ENCODE assay signal across 20 cellular contexts in the genomic region with DNA sequence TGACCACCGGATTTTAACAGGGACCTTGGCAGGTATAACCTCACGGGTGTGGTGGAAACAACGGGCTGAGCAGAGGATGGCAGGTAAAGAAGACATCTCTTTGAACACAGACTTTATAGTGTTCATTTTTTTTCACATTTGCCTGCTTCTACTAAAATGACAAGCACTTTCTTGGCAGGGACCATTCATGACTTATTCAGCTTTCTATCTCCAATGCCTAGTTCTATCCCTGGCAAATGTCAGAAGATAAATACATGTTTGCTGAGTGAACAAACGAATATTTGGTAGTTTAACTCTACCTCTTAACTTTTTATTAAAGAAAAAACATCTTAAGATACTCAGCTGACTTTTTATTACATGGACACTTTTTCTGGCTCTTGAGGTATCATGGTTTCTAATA. TPM values are rescaled to one million over a fixed set of nuclear protein-coding genes. Genes with fewer than 3 reads are reported as not detected.
A peak's percentile ranks its signal among the peaks of the same experiment; 100 is the strongest.
DNase-seq lines count a peak whose midpoint lies in the region; ATAC-seq, FAIRE-seq and TF ChIP-seq lines count a peak whose summit lies in the region.
"Had no signal": no experiment of that assay in that cellular context is flagged by ENCODE, and none has a peak within 500 bp of the region (broad histone marks: within the 10 kb centered on the region; RNA-seq: fewer than 3 reads in every experiment).

No MANE protein-coding gene starts in this region.

- H3K36me3 ChIP-seq in body of pancreas (replicated peaks in 1 of 2; ENCODE audit: insufficient read depth in 1 of 2, low read depth in 2 of 2) = no peaks in the 10 kb centered on the region
- peaks cover 6 to 31% of the 10 kb centered on the region in 2 experiments for H3K36me3 ChIP-seq in HepG2 (replicated peaks in 1 of 2; ENCODE audit: control insufficient read depth in 1 of 2, insufficient read depth in 2 of 2, low read length in 2 of 2)

- TF ChIP-seq CTCF in 22Rv1 (IDR thresholded peaks at IDR 0.05) = no peak
- no peak for TF ChIP-seq CTCF in HFFc6 (IDR thresholded peaks at IDR 0.05)
- TF ChIP-seq CTCF in body of pancreas (IDR thresholded peaks at IDR 0.05) = no peak
- TF ChIP-seq CTCF in HepG2 (CRISPR knock-in tag; IDR thresholded peaks at IDR 0.05) = no peak

- no peaks in the 10 kb centered on the region; the same call in 1 of the 2 replicates for H3K27me3 Mint-ChIP-seq in HFFc6 (ENCODE audit: insufficient read depth)
- H3K27me3 Mint-ChIP-seq in T-helper 2 cell treated with Interferon-gamma antibody and Interleukin-4, amounts not matched to agents 5 μg/mL and 100 μg/mL, for 36 hours (ENCODE audit: low read depth) = no peaks in the 10 kb centered on the region
- H3K27me3 Mint-ChIP-seq in activated T-cell treated with anti-CD3 and anti-CD28 coated beads, Interleukin-2, amount 50 U/mL, for 24 hours = no peaks in the 10 kb centered on the region
- H3K27me3 Mint-ChIP-seq: IgD-negative memory B cell had no signal

- peaks cover 94% of the 10 kb centered on the region for H4K20me1 ChIP-seq in HepG2 (ENCODE audit: insufficient read depth, low read length)

- no peak overlapping the region for H3K4me3 ChIP-seq in body of pancreas
- H3K4me3 ChIP-seq in HepG2 (replicated peaks in 1 of 3; ENCODE audit: insufficient read depth in 1 of 3, low read depth in 2 of 3, low read length in 3 of 3) = no peak overlapping the region

- H3K9me3 Mint-ChIP-seq in HFFc6 = no peaks in the 10 kb centered on the region
- no peaks in the 10 kb centered on the region for H3K9me3 Mint-ChIP-seq in T-helper 2 cell treated with Interferon-gamma antibody and Interleukin-4, amounts not matched to agents 5 μg/mL and 100 μg/mL, for 36 hours
- no peaks in the 10 kb centered on the region for H3K9me3 Mint-ChIP-seq in activated T-cell treated with anti-CD3 and anti-CD28 coated beads, Interleukin-2, amount 50 U/mL, for 24 hours
- H3K9me3 Mint-ChIP-seq: IgD-negative memory B cell had no signal

- DNase-seq in HFFc6 = no peak
- no peak for DNase-seq in body of pancreas
- DNase-seq in HepG2 (ENCODE audit: low spot score) = no peak
- no peak for DNase-seq in T-helper 2 cell treated with Interferon-gamma antibody and Interleukin-4, amounts not matched to agents 5 μg/mL and 100 μg/mL, for 36 hours (ENCODE audit: low spot score)
- no peak for DNase-seq in activated naive CD4-positive, alpha-beta T cell treated with Interleukin-2 at 50 U/mL for 16 hours
- DNase-seq in activated T-cell treated with anti-CD3 and anti-CD28 coated beads, Interleukin-2, amount 50 U/mL, for 24 hours = no peak
- no peak for DNase-seq in NCI-H2081 (lab: John Stamatoyannopoulos, UW)
- DNase-seq: DMS 273 treated with DMSO at 0.1 percent for 48 hours, GDM1, NCI-H1105 treated with DMSO at 0.1 percent for 48 hours, NCI-H187 treated with DMSO at 0.1 percent for 48 hours, NCI-H2171, NCI-H446 treated with DMSO at 0.1 percent for 48 hours, NCI-H774, PC-3 had no signal

- H3K4me2 ChIP-seq in HepG2 (ENCODE audit: low read depth, low read length) = peak overlapping the region; percentile 38

- H3K27ac ChIP-seq in 22Rv1 (peak overlapping the region; percentile 35), body of pancreas (no peak overlapping the region), HepG2 (ENCODE audit: extremely low read length, insufficient read depth, low read length) (no peak overlapping the region)
- H3K27ac ChIP-seq: C4-2B had no signal

- no peak overlapping the region for H2AFZ ChIP-seq in HepG2 (ENCODE audit: low read length)

- H3K27me3 ChIP-seq in body of pancreas (no peaks in the 10 kb centered on the region), HepG2 (ENCODE audit: control insufficient read depth in 1 of 2, insufficient read depth in 2 of 2, low read length in 2 of 2) (no peaks in the 10 kb centered on the region; a peak in 1 of 5 replicates)

- BruUV-seq in HepG2 (replicated peaks; lab: Mats Ljungman, UMichigan) = no TSS peak

- CTCF ChIA-PET in HepG2 (lab: Yijun Ruan, JAX; ENCODE audit: low intra/inter-chr PET ratio, low total read pairs) = no interaction called here

- H3K9ac ChIP-seq in HepG2 (ENCODE audit: insufficient read depth, low read depth, low read length) = no peak overlapping the region

- TF ChIP-seq POLR2A in body of pancreas (IDR thresholded peaks at IDR 0.05) (no peak), HepG2 (IDR thresholded peaks at IDR 0.05; ENCODE audit: insufficient read depth in 1 of 2, low read depth in 2 of 2, low read length in 2 of 2) (no peak)

- H3K79me2 ChIP-seq in HepG2 (ENCODE audit: insufficient read depth, low read length) = peaks cover 96% of the 10 kb centered on the region

- no peak for TF ChIP-seq RAD21 in HepG2 (CRISPR knock-in tag; IDR thresholded peaks at IDR 0.05)

- H3K4me1 ChIP-seq in body of pancreas (peaks cover 70% of the 10 kb centered on the region), HepG2 (ENCODE audit: insufficient read depth, low read length) (peaks cover 83% of the 10 kb centered on the region)

- in situ Hi-C loops in HepG2 (cut with HindIII; ENCODE audit: extremely low pct_ligation_motif_present, low pct_unique_long_range_greater_than_20kb) = no loop called here

- H3K4me3 Mint-ChIP-seq in HFFc6 = peak overlapping the region; percentile 38
- H3K4me3 Mint-ChIP-seq in T-helper 2 cell treated with Interferon-gamma antibody and Interleukin-4, amounts not matched to agents 5 μg/mL and 100 μg/mL, for 36 hours = no peak overlapping the region
- no peak overlapping the region for H3K4me3 Mint-ChIP-seq in activated T-cell treated with anti-CD3 and anti-CD28 coated beads, Interleukin-2, amount 50 U/mL, for 24 hours
- H3K4me3 Mint-ChIP-seq: IgD-negative memory B cell had no signal

- intact Hi-C loops in body of pancreas (cut with DNase I) (no loop called here), HepG2 (cut with micrococcal nuclease; ENCODE audit: unreplicated experiment) (no loop called here)

- peaks cover 79% of the 10 kb centered on the region for H3K36me3 Mint-ChIP-seq in HFFc6 (ENCODE audit: low read depth)
- H3K36me3 Mint-ChIP-seq in T-helper 2 cell treated with Interferon-gamma antibody and Interleukin-4, amounts not matched to agents 5 μg/mL and 100 μg/mL, for 36 hours (ENCODE audit: low read depth) = peaks cover 13% of the 10 kb centered on the region
- H3K36me3 Mint-ChIP-seq in activated T-cell treated with anti-CD3 and anti-CD28 coated beads, Interleukin-2, amount 50 U/mL, for 24 hours (ENCODE audit: low read depth) = peaks cover 56% of the 10 kb centered on the region

- peak overlapping the region; percentile 7; the same call in 1 of the 2 replicates for H3K27ac Mint-ChIP-seq in HFFc6
- H3K27ac Mint-ChIP-seq in T-helper 2 cell treated with Interferon-gamma antibody and Interleukin-4, amounts not matched to agents 5 μg/mL and 100 μg/mL, for 36 hours = no peak overlapping the region
- H3K27ac Mint-ChIP-seq in activated T-cell treated with anti-CD3 and anti-CD28 coated beads, Interleukin-2, amount 50 U/mL, for 24 hours = no peak overlapping the region
- H3K27ac Mint-ChIP-seq: IgD-negative memory B cell had no signal

- peaks cover 0 to 4% (median 0%) of the 10 kb centered on the region in 3 donors for H3K9me3 ChIP-seq in body of pancreas
- H3K9me3 ChIP-seq in HepG2 (ENCODE audit: low read length) = no peaks in the 10 kb centered on the region

- POLR2A ChIA-PET in HepG2 (lab: Yijun Ruan, JAX) = no interaction called here

- TF ChIP-seq EP300 in HepG2 (IDR thresholded peaks at IDR 0.05; ENCODE audit: low read depth in 2 of 2, low read length in 2 of 2) (no peak), HepG2 (CRISPR knock-in tag; IDR thresholded peaks at IDR 0.05; ENCODE audit: borderline replicate concordance) (no peak)

- no peak for FAIRE-seq in HepG2 (lab: Jason Lieb, UNC)
- FAIRE-seq: GM12891, H1 had no signal

- ATAC-seq in body of pancreas (peak; percentile 26), HepG2 (no peak)
- ATAC-seq: PC-3 had no signal

- 42 to 51% methylated on average over 4 of the region's 4 CpGs for WGBS in body of pancreas, 2 donors
- WGBS in HepG2 (ENCODE audit: low lambda C conversion rate) = 74% methylated on average over 4 of the region's 4 CpGs

- peaks cover 92% of the 10 kb centered on the region for H3K4me1 Mint-ChIP-seq in HFFc6 (ENCODE audit: low read depth)
- H3K4me1 Mint-ChIP-seq in T-helper 2 cell treated with Interferon-gamma antibody and Interleukin-4, amounts not matched to agents 5 μg/mL and 100 μg/mL, for 36 hours (ENCODE audit: low read depth) = peaks cover 33% of the 10 kb centered on the region
- peaks cover 62% of the 10 kb centered on the region for H3K4me1 Mint-ChIP-seq in activated T-cell treated with anti-CD3 and anti-CD28 coated beads, Interleukin-2, amount 50 U/mL, for 24 hours (ENCODE audit: low read depth)

TF ChIP-seq in HepG2, 621 proteins besides CTCF, POLR2A, EP300 and RAD21 (continues in another document):
- peak; percentile 77 for TF ChIP-seq RBM22 (optimal IDR thresholded peaks at IDR 0.05; ENCODE audit: low read length)
- no peak for TF ChIP-seq MED8 (CRISPR knock-in tag; IDR thresholded peaks at IDR 0.05; ENCODE audit: insufficient replicate concordance)
- TF ChIP-seq CEBPB (IDR thresholded peaks at IDR 0.05; ENCODE audit: borderline replicate concordance, low read depth, low read length) = no peak

RNA-seq across cellular contexts. Expression of a gene that starts 8.6 kb away (rescaled TPM):
- total RNA-seq in HFFc6 (2021; fragmentation: NEBNext Ultra II Directional; extraction: Animal tissue kit (Norgen Biotek cat#: 25700)) = 100 to 1,000 TPM; 346 to 505 (median 380) TPM
- total RNA-seq in body of pancreas (100 to 1,000 TPM; 100 to 104 TPM), HepG2 (2016; rRNA removed; fragmentation: Illumina TruSeq; extraction: Trizol) (64.5 and 78.9 TPM in 2 replicates)
- total RNA-seq in HepG2 (2016; cell fraction: cytosol; rRNA removed; fragmentation: Illumina TruSeq; extraction: Trizol; ENCODE audit: low read depth) = 19.2 and 20.4 TPM in 2 replicates
- total RNA-seq in HepG2 (2016; cell fraction: insoluble cytoplasmic fraction; rRNA removed; fragmentation: Illumina TruSeq; extraction: Trizol) = 69.3 and 74.8 TPM in 2 replicates
- 73.2 and 75.4 TPM in 2 replicates for total RNA-seq in HepG2 (2016; cell fraction: membrane; rRNA removed; fragmentation: Illumina TruSeq; extraction: Trizol)
- total RNA-seq in HepG2 (2016; cell fraction: nucleus; rRNA removed; fragmentation: Illumina TruSeq; extraction: Trizol) = 121 and 123 TPM in 2 replicates
- 75.7 and 97.1 TPM in 2 replicates for polyA plus RNA-seq in HepG2 (2011; rRNA removed)
- polyA plus RNA-seq in HepG2 (2011; cell fraction: cytosol; rRNA removed) = 40.8 and 54.3 TPM in 2 replicates
- polyA plus RNA-seq in HepG2 (2011; cell fraction: nucleus; rRNA removed) = 68.9 and 74.9 TPM in 2 replicates
- 87.7 and 101 TPM in 2 replicates for polyA plus RNA-seq in HepG2 (2012)
- 13.4 and 15.1 TPM in 2 replicates for polyA plus RNA-seq in HepG2 (2016; cell fraction: cytosol; fragmentation: Illumina TruSeq; extraction: Trizol; ENCODE audit: low read depth)
- 81.1 and 83.2 TPM in 2 replicates for polyA plus RNA-seq in HepG2 (2016; cell fraction: insoluble cytoplasmic fraction; fragmentation: Illumina TruSeq; extraction: Trizol; ENCODE audit: low read depth)
- polyA plus RNA-seq in HepG2 (2016; cell fraction: membrane; fragmentation: Illumina TruSeq; extraction: Trizol; ENCODE audit: low read depth) = 49.0 and 50.1 TPM in 2 replicates
- polyA plus RNA-seq in HepG2 (2016; cell fraction: nucleus; fragmentation: Illumina TruSeq; extraction: Trizol; ENCODE audit: insufficient read depth, low read depth) = 115 and 124 TPM in 2 replicates
- polyA minus RNA-seq in HepG2 (2011; rRNA and poly(A)+ RNA removed; ENCODE audit: low replicate concordance) = 37.6 and 93.4 TPM in 2 replicates
- polyA minus RNA-seq in HepG2 (2011; cell fraction: cytosol; rRNA and poly(A)+ RNA removed) = 82.9 and 96.7 TPM in 2 replicates
- polyA minus RNA-seq in HepG2 (2011; cell fraction: nucleus; rRNA and poly(A)+ RNA removed) = 685 and 799 TPM in 2 replicates
